Comparison of ENCODE assay signal across 10 cellular contexts in the genomic region with DNA sequence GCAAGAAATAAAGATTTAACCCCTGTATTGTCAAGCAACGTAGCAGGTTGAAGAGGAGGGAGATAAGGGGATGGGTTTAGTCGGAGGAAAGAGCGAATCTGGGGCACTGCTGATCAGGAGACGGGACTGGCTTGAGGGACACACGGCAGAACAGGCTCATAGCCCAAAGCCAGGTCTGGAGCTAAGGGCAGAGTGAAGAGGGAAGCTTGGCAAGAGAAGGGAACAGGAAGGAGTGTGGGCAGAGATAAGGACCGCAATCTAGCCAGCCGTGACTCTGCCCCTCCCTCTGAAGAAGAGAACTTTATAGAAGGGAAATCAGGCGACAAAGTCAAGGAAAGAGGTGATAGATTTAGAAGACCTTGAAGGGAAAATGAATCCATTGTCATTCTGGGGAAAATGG.
DNase-seq lines count a peak whose midpoint lies in the region; ATAC-seq and TF ChIP-seq lines count a peak whose summit lies in the region.
"Had no signal": no experiment of that assay in that cellular context is flagged by ENCODE, and none has a peak within 500 bp of the region (broad histone marks: within the 10 kb centered on the region; RNA-seq: fewer than 3 reads in every experiment).

No MANE protein-coding gene starts in this region.

- no peak overlapping the region for H3K27ac ChIP-seq in BLaER1
- H3K27ac ChIP-seq: RWPE1 had no signal

- H2AFZ ChIP-seq in Loucy (ENCODE audit: low read length): peak overlapping the region; percentile 63

- ATAC-seq in effector memory CD8-positive, alpha-beta T cell (replicated peaks): peak; percentile 19
- ATAC-seq in naive B cell (ENCODE audit: low read depth in 2 of 2): peak; percentile 45 to 46

- H4K20me1 ChIP-seq in BLaER1: no peaks in the 10 kb centered on the region
- no peaks in the 10 kb centered on the region for H4K20me1 ChIP-seq in Loucy (ENCODE audit: insufficient read depth, low read length, poor library complexity, severe bottlenecking)

- peaks cover 12 to 19% of the 10 kb centered on the region in 2 donors for H3K4me1 Mint-ChIP-seq in effector memory CD8-positive, alpha-beta T cell (ENCODE audit: low read depth in 2 of 2)
- H3K4me1 Mint-ChIP-seq in naive B cell: peaks cover 15 to 21% (median 17%) of the 10 kb centered on the region in 3 donors

- H3K27me3 ChIP-seq in BLaER1 (no peaks in the 10 kb centered on the region), Loucy (ENCODE audit: insufficient read depth, low read length, poor library complexity, severe bottlenecking) (no peaks in the 10 kb centered on the region)

- POLR2A ChIA-PET in GM10248 (lab: Yijun Ruan, JAX): no interaction called here

- H3K36me3 ChIP-seq in BLaER1: no peaks in the 10 kb centered on the region
- H3K36me3 ChIP-seq in Loucy (ENCODE audit: insufficient read depth, low read length): no peaks in the 10 kb centered on the region

- CTCF ChIA-PET in GM10248 (lab: Yijun Ruan, JAX): interaction anchor here (0.9 to 7.3 kb wide), 53 partner anchors 10 to 535 kb away, joined by 3 to 116 read pairs (median 6); partner anchors contain the start of genes CAV1 and TES

- H3K9me3 ChIP-seq in BLaER1 (no peaks in the 10 kb centered on the region), Loucy (ENCODE audit: insufficient read depth, low read depth, low read length) (no peaks in the 10 kb centered on the region)

- H3K4me3 ChIP-seq in BLaER1 (peak overlapping the region; percentile 23; the same call in 1 of the 2 replicates), Loucy (ENCODE audit: low read length, poor library complexity, severe bottlenecking) (peak overlapping the region; percentile 57)

- no peak overlapping the region for H3K4me3 Mint-ChIP-seq in effector memory CD8-positive, alpha-beta T cell
- peak overlapping the region in 5 of 8 donors; percentile 38 to 79 (median 62) for H3K4me3 Mint-ChIP-seq in naive B cell

- H3K9ac ChIP-seq in BLaER1: no peak overlapping the region
- peak overlapping the region; percentile 9 for H3K9ac ChIP-seq in Loucy (ENCODE audit: low read depth, low read length, poor library complexity, severe bottlenecking)

- no peaks in the 10 kb centered on the region for H3K9me3 Mint-ChIP-seq in effector memory CD8-positive, alpha-beta T cell
- H3K9me3 Mint-ChIP-seq in naive B cell: peaks cover 0 to 1% (median 0%) of the 10 kb centered on the region in 7 donors

- no peaks in the 10 kb centered on the region for H3K9me2 ChIP-seq in Loucy (replicated peaks; ENCODE audit: low read depth, low read length)

- peaks cover 41% of the 10 kb centered on the region in 2 donors for H3K27me3 Mint-ChIP-seq in effector memory CD8-positive, alpha-beta T cell
- H3K27me3 Mint-ChIP-seq in naive B cell: peaks cover 40 to 55% (median 44%) of the 10 kb centered on the region in 3 donors

- H3F3A ChIP-seq in Loucy (ENCODE audit: low read depth): no peaks in the 10 kb centered on the region

- no peak overlapping the region for H3K27ac Mint-ChIP-seq in effector memory CD8-positive, alpha-beta T cell
- peak overlapping the region in 2 of 6 donors; percentile 34 to 36 for H3K27ac Mint-ChIP-seq in naive B cell

- H3K4me2 ChIP-seq in BLaER1 (peak overlapping the region; percentile 81), Loucy (ENCODE audit: low read depth, low read length, poor library complexity, severe bottlenecking) (peak overlapping the region; percentile 82)

- TF ChIP-seq CTCF in Loucy (conservative IDR thresholded peaks at IDR 0.05; ENCODE audit: low read length) (no peak), GM10248 (IDR thresholded peaks at IDR 0.05; ENCODE audit: control extremely low read depth, extremely low read depth, low read depth, missing control alignments) (no peak)

- no peaks in the 10 kb centered on the region for H3K79me2 ChIP-seq in Loucy (ENCODE audit: insufficient read depth, low read length)

- H3K4me1 ChIP-seq in BLaER1 (peaks cover 36% of the 10 kb centered on the region), Loucy (ENCODE audit: insufficient read depth, low read length, poor library complexity, severe bottlenecking) (peaks cover 31% of the 10 kb centered on the region)

- DNase-seq in effector memory CD8-positive, alpha-beta T cell: no peak
- DNase-seq in naive B cell (no peak), middle frontal gyrus (ENCODE audit: extremely low spot score, low spot score) (no peak), islet precursor cell (no peak), GM10248 (ENCODE audit: extremely low spot score) (no peak), NCI-H226 (no peak)
- DNase-seq: stimulated activated CD4-positive, alpha-beta T cell treated with anti-CD3 and anti-CD28 coated beads, Interleukin-2, amount 100 ng/mL, for 24 hours had no signal

- H3K36me3 Mint-ChIP-seq in effector memory CD8-positive, alpha-beta T cell (ENCODE audit: insufficient read depth): no peaks in the 10 kb centered on the region
- H3K36me3 Mint-ChIP-seq in naive B cell: no peaks in the 10 kb centered on the region

Comparison
In these comparisons a context has a peak if more than half of its experiments do, and no peak if none do; other contexts are left out.
1. H3K4me3 Mint-ChIP-seq: peak in naive B cell (5 of 8); none in effector memory CD8-positive, alpha-beta T cell (0 of 2).